15 cellular contexts compared by ENCODE assay signal in the genomic region with DNA sequence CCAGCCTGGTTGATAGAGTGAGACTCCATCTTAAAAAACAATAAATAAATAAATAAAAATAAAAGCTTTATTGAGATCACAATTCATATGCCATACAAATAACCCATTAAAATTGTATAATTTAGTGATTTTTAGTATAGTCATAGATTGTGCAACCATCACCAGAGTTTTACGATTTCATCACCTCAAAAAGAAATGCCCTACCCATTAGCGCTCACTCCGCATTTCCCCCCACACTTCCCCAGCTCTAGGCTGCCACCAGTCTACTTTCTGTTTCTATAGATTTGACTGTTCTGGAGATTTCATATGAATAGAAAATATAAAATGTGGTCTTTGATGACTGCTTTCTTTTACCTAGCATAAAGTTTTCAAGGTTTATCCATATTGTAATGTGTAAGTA. TPM values are rescaled to one million over a fixed set of nuclear protein-coding genes. Genes with fewer than 3 reads are reported as not detected.
"Had no signal": no experiment of that assay in that cellular context is flagged by ENCODE, and none has a peak within 500 bp of the region (broad histone marks: within the 10 kb centered on the region; RNA-seq: fewer than 3 reads in every experiment).

No MANE protein-coding gene starts in this region.

- H3K36me3 Mint-ChIP-seq: activated naive CD8-positive, alpha-beta T cell treated with anti-CD3 and anti-CD28 coated beads for 36 hours; natural killer cell; stimulated activated naive B cell treated with anti-CD40 and anti-IgM and Interleukin-4, amounts not matched to agents 10 μg/mL and 1 μg/mL and 100 μg/mL, for 72 hours had no signal

- DNase-seq: activated naive CD8-positive, alpha-beta T cell treated with anti-CD3 and anti-CD28 coated beads for 36 hours; brain microvascular endothelial cell; effector CD8-positive, alpha-beta T cell; foreskin melanocyte; heart left ventricle; left colon; natural killer cell; stimulated activated CD4-positive, alpha-beta T cell treated with anti-CD3 and anti-CD28 coated beads, Interleukin-4, amount 100 ng/mL, for 1 hour; stimulated activated naive B cell treated with anti-CD40 and anti-IgM and Interleukin-4, amounts not matched to agents 10 μg/mL and 1 μg/mL and 100 μg/mL, for 72 hours; transverse colon had no signal

- H3K27ac ChIP-seq: brain microvascular endothelial cell, neutrophil had no signal

- H3K4me1 Mint-ChIP-seq: activated naive CD8-positive, alpha-beta T cell treated with anti-CD3 and anti-CD28 coated beads for 36 hours; natural killer cell; stimulated activated naive B cell treated with anti-CD40 and anti-IgM and Interleukin-4, amounts not matched to agents 10 μg/mL and 1 μg/mL and 100 μg/mL, for 72 hours had no signal

- H3K36me3 ChIP-seq: brain microvascular endothelial cell, heart left ventricle, neutrophil, transverse colon had no signal

- ATAC-seq: heart left ventricle; left colon; natural killer cell; stimulated activated naive B cell treated with anti-CD40 and anti-IgM and Interleukin-4, amounts not matched to agents 10 μg/mL and 1 μg/mL and 100 μg/mL, for 72 hours had no signal

- H3K4me3 ChIP-seq: heart left ventricle, transverse colon had no signal

- FAIRE-seq: endothelial cell of umbilical vein, islet of Langerhans had no signal

- H3K9me3 Mint-ChIP-seq: activated naive CD8-positive, alpha-beta T cell treated with anti-CD3 and anti-CD28 coated beads for 36 hours; activated T-helper 1 cell treated with anti-CD3 and anti-CD28 coated beads, Interleukin-12 subunit alpha, Interleukin-12 subunit beta, Interleukin-2, Interleukin-4 antibody, amounts not matched to agents 30 ng/mL and 10 ng/mL and 1 ng/mL, durations not matched to agents 14 hours and 24 hours and 36 hours; natural killer cell; T-helper 2 cell treated with Interferon-gamma antibody and Interleukin-4, amounts not matched to agents 5 μg/mL and 100 μg/mL, for 36 hours had no signal

- H3K27ac Mint-ChIP-seq: activated naive CD8-positive, alpha-beta T cell treated with anti-CD3 and anti-CD28 coated beads for 36 hours; activated T-helper 1 cell treated with anti-CD3 and anti-CD28 coated beads, Interleukin-12 subunit alpha, Interleukin-12 subunit beta, Interleukin-2, Interleukin-4 antibody, amounts not matched to agents 30 ng/mL and 10 ng/mL and 1 ng/mL, durations not matched to agents 14 hours and 24 hours and 36 hours; natural killer cell; stimulated activated naive B cell treated with anti-CD40 and anti-IgM and Interleukin-4, amounts not matched to agents 10 μg/mL and 1 μg/mL and 100 μg/mL, for 72 hours; T-helper 2 cell treated with Interferon-gamma antibody and Interleukin-4, amounts not matched to agents 5 μg/mL and 100 μg/mL, for 36 hours had no signal

- H3K27me3 ChIP-seq: brain microvascular endothelial cell, heart left ventricle, neutrophil, transverse colon had no signal

- H3K9me3 ChIP-seq: neutrophil, transverse colon had no signal

- H3K4me3 Mint-ChIP-seq: activated naive CD8-positive, alpha-beta T cell treated with anti-CD3 and anti-CD28 coated beads for 36 hours; activated T-helper 1 cell treated with anti-CD3 and anti-CD28 coated beads, Interleukin-12 subunit alpha, Interleukin-12 subunit beta, Interleukin-2, Interleukin-4 antibody, amounts not matched to agents 30 ng/mL and 10 ng/mL and 1 ng/mL, durations not matched to agents 14 hours and 24 hours and 36 hours; natural killer cell; stimulated activated naive B cell treated with anti-CD40 and anti-IgM and Interleukin-4, amounts not matched to agents 10 μg/mL and 1 μg/mL and 100 μg/mL, for 72 hours; T-helper 2 cell treated with Interferon-gamma antibody and Interleukin-4, amounts not matched to agents 5 μg/mL and 100 μg/mL, for 36 hours had no signal

RNA-seq across cellular contexts. Expression of a gene that starts 57.0 kb away (rescaled TPM):
- total RNA-seq: activated T-helper 1 cell treated with anti-CD3 and anti-CD28 coated beads, Interleukin-12 subunit alpha, Interleukin-12 subunit beta, Interleukin-2, Interleukin-4 antibody, amounts not matched to agents 30 ng/mL and 10 ng/mL and 1 ng/mL, durations not matched to agents 14 hours and 24 hours and 36 hours had no signal
